19 cellular contexts compared by ENCODE assay signal in the genomic region with DNA sequence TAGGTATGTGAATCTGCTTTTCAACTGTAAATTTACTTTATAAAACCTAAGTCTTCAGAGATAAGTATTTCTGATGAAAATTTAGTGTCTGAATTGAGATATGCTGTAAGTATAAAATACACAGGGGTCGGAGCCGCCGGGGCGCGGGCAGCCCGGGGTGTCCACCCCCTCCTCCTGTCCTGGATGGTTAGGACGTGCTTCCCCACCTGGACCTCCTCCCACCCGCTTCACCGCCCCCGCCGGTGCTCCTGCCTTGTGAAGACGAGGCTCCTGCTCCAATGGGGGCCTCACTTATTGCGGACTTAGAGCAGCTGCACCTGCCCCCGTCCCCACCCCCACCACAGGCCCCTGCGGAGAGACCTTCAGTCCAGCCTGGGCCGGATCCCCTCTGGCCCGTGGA.
"Had no signal": no experiment of that assay in that cellular context is flagged by ENCODE, and none has a peak within 500 bp of the region (broad histone marks: within the 10 kb centered on the region; RNA-seq: fewer than 3 reads in every experiment).

No MANE protein-coding gene starts in this region.

- H3K4me3 ChIP-seq: coronary artery, dorsolateral prefrontal cortex, esophagus muscularis mucosa, gastroesophageal sphincter, heart left ventricle, hepatocyte, left lung, lower lobe of right lung, mucosa of descending colon had no signal

- H3K27ac ChIP-seq: coronary artery, dorsolateral prefrontal cortex, esophagus muscularis mucosa, foreskin keratinocyte, gastroesophageal sphincter, heart left ventricle, hepatocyte, left lung, lower lobe of right lung had no signal

- H2AFZ ChIP-seq: hepatocyte had no signal

- H3K36me3 ChIP-seq: esophagus muscularis mucosa, gastroesophageal sphincter, heart left ventricle, left lung, lower lobe of right lung had no signal

- H3K27ac Mint-ChIP-seq: mesothelial cell of epicardium had no signal

- H3K9me3 Mint-ChIP-seq: mesothelial cell of epicardium, naive B cell had no signal

- ATAC-seq: foreskin keratinocyte, gastroesophageal sphincter, heart left ventricle, left cardiac atrium, left lung, left ventricle myocardium superior, mucosa of descending colon had no signal

- H3K36me3 Mint-ChIP-seq: mesothelial cell of epicardium, naive B cell had no signal

- H3K4me1 ChIP-seq: esophagus muscularis mucosa, foreskin keratinocyte, gastroesophageal sphincter, heart left ventricle, left lung, lower lobe of right lung had no signal

- DNase-seq: dermis blood vessel endothelial cell; dorsolateral prefrontal cortex; effector CD4-positive, alpha-beta T cell; effector memory CD4-positive, alpha-beta T cell; foreskin keratinocyte; heart left ventricle; hypothalamus; left cardiac atrium; left lung; left ventricle myocardium superior; lower lobe of right lung; mesenchymal stem cell; mucosa of descending colon; naive B cell had no signal

- H3K4me3 Mint-ChIP-seq: mesothelial cell of epicardium had no signal

- H3K4me1 Mint-ChIP-seq: mesothelial cell of epicardium, naive B cell had no signal

- H3K4me2 ChIP-seq: hepatocyte had no signal

- H3K27me3 ChIP-seq: foreskin keratinocyte had no signal

- H3K79me2 ChIP-seq: hepatocyte had no signal

- H3K9me3 ChIP-seq: esophagus muscularis mucosa, gastroesophageal sphincter, heart left ventricle, left lung, lower lobe of right lung, mucosa of descending colon had no signal
